ENCODE assay signal across 23 cellular contexts in the genomic region with DNA sequence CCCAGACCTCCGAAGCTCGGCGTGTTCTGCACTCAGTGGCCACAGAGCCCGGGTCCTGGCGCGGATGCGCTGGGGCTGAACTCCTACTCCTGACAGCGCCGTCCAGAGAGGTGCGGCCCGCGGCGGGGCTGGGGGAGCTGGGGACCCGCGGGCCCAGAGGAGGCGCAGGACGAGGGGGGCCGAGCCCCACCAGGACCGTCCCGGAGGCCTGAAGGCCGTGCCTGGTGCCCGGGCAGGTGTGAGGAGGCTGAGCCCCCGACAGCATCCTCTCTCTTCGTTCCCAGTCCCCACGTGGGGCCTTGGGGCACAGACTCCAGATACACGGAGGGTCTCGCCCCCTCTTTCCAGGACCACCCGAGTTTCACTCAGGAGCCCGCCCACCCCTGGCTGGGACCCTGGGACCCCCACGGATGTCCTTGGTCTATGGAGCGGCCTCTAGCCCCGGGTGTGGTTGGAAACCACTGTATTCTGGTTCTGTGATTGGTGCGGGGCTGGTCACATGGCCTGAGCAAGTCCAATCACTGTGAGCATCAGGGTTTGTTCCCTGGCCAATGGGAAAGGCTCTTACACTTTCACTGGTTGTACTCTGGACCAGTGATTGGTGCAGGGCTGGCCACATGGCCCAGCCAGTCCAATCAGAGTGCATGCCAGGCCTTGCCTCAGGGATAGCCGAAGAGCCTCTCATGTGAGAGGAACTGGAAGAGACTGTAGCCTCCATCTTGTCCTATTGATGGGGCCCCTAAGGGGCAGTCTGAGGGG.
DNase-seq lines count a peak whose midpoint lies in the region; ATAC-seq, FAIRE-seq and TF ChIP-seq lines count a peak whose summit lies in the region.
"Had no signal": no experiment of that assay in that cellular context is flagged by ENCODE, and none has a peak within 500 bp of the region (broad histone marks: within the 10 kb centered on the region; RNA-seq: fewer than 3 reads in every experiment).

No MANE protein-coding gene starts in this region.

- H3K4me2 ChIP-seq in GM12878 (ENCODE audit: control insufficient read depth, insufficient read depth): no peak overlapping the region

- TF ChIP-seq CTCF in GM12878 (IDR thresholded peaks at IDR 0.05 in 2 of 3, conservative IDR thresholded peaks at IDR 0.05 in 1 of 3; ENCODE audit: control insufficient read depth in 2 of 3, extremely low read depth in 1 of 3, insufficient read depth in 1 of 3, low read depth in 3 of 3, low read length in 3 of 3): no peak

- 51% methylated on average over 15 of the region's 34 CpGs for WGBS in GM12878 (ENCODE audit: insufficient coverage, insufficient replicate concordance, low lambda C conversion rate, missing lambda C conversion rate)

- no peak overlapping the region for H3K4me3 ChIP-seq in GM12878
- H3K4me3 ChIP-seq: BLaER1 treated with 17β-estradiol and CSF1 and Interleukin-3, amounts not matched to agents 10 nM and 100 nM; MG63; Peyer's patch; SJSA1 had no signal

- peak; percentile 13 for DNase-seq in activated T-cell treated with anti-CD3 and anti-CD28 coated beads, Interleukin-2, amount 50 U/mL, for 24 hours
- no peak for DNase-seq in activated T-cell treated with anti-CD3 and anti-CD28 coated beads, Interleukin-2, amount 50 U/mL, for 1 hour
- DNase-seq in HT1080 (ENCODE audit: low read depth) (peak; percentile 53), GM12878 (ENCODE audit: low read depth, low spot score) (no peak), dermis blood vessel endothelial cell (no peak)
- no peak for DNase-seq in stimulated activated effector memory CD8-positive, alpha-beta T cell treated with anti-CD3 and anti-CD28 coated beads, Interleukin-12 subunit alpha, Interleukin-12 subunit beta, amount 100 ng/mL, for 72 hours (ENCODE audit: low spot score in 2 of 2)
- DNase-seq: Calu3; CD8-positive, alpha-beta T cell; EL; GOT3; Kasumi-1; MG63; NCI-H1092 treated with DMSO at 0.1 percent for 48 hours; NCI-H146; NCI-H2029 treated with DMSO at 0.1 percent for 48 hours; NCI-H2171 treated with DMSO at 0.1 percent for 48 hours; NCI-H446; NCI-H69; Peyer's patch had no signal

- H2AFZ ChIP-seq in GM12878 (ENCODE audit: control insufficient read depth, low read depth, low read length): no peak overlapping the region

- POLR2A ChIA-PET in GM12878 (lab: Charles Lee): no interaction called here

- in situ Hi-C loops in GM12878 (cut with MboI): no loop called here

- H3K4me1 ChIP-seq in GM12878 (ENCODE audit: control insufficient read depth, insufficient read depth, low read length): no peaks in the 10 kb centered on the region
- H3K4me1 ChIP-seq: Peyer's patch, SJSA1 had no signal

- no peaks in the 10 kb centered on the region for H3K27me3 ChIP-seq in GM12878 (replicated peaks in 1 of 2; ENCODE audit: control insufficient read depth in 2 of 2, insufficient read depth in 2 of 2, low read length in 1 of 2)
- H3K27me3 ChIP-seq: BLaER1 treated with 17β-estradiol and CSF1 and Interleukin-3, amounts not matched to agents 10 nM and 100 nM; Peyer's patch; SJSA1 had no signal

- H3K27ac Mint-ChIP-seq in activated T-cell treated with anti-CD3 and anti-CD28 coated beads, Interleukin-2, amount 50 U/mL, for 24 hours: no peak overlapping the region
- no peak overlapping the region for H3K27ac Mint-ChIP-seq in stimulated activated effector memory CD8-positive, alpha-beta T cell treated with anti-CD3 and anti-CD28 coated beads, Interleukin-12 subunit alpha, Interleukin-12 subunit beta, amount 100 ng/mL, for 72 hours
- H3K27ac Mint-ChIP-seq: CD8-positive, alpha-beta T cell had no signal

- no peak for ATAC-seq in GM12878
- ATAC-seq in stimulated activated effector memory CD8-positive, alpha-beta T cell treated with anti-CD3 and anti-CD28 coated beads, Interleukin-12 subunit alpha, Interleukin-12 subunit beta, amount 100 ng/mL, for 72 hours: peak; percentile 14
- no peak for ATAC-seq in activated CD4-positive, CD25-positive, alpha-beta regulatory T cell treated with anti-CD3 and anti-CD28 coated beads, Interleukin-2, amount 50 U/mL, for 24 hours
- ATAC-seq: CD8-positive, alpha-beta T cell had no signal

- H3K4me3 Mint-ChIP-seq in activated T-cell treated with anti-CD3 and anti-CD28 coated beads, Interleukin-2, amount 50 U/mL, for 24 hours: no peak overlapping the region
- H3K4me3 Mint-ChIP-seq in stimulated activated effector memory CD8-positive, alpha-beta T cell treated with anti-CD3 and anti-CD28 coated beads, Interleukin-12 subunit alpha, Interleukin-12 subunit beta, amount 100 ng/mL, for 72 hours: no peak overlapping the region
- H3K4me3 Mint-ChIP-seq: CD8-positive, alpha-beta T cell had no signal

- no peak for TF ChIP-seq RAD21 in GM12878 (IDR thresholded peaks at IDR 0.05; ENCODE audit: insufficient read depth, low read depth, low read length)

- H3K36me3 ChIP-seq in GM12878 (ENCODE audit: control insufficient read depth in 2 of 2, insufficient read depth in 2 of 2, low read length in 1 of 2): no peaks in the 10 kb centered on the region
- H3K36me3 ChIP-seq: BLaER1 treated with 17β-estradiol and CSF1 and Interleukin-3, amounts not matched to agents 10 nM and 100 nM; MG63; Peyer's patch; SJSA1 had no signal

- H3K9ac ChIP-seq in GM12878 (ENCODE audit: control insufficient read depth, insufficient read depth, low read length): no peak overlapping the region
- H3K9ac ChIP-seq: BLaER1 treated with 17β-estradiol and CSF1 and Interleukin-3, amounts not matched to agents 10 nM and 100 nM had no signal

- no peak overlapping the region for H3K27ac ChIP-seq in GM12878 (ENCODE audit: control insufficient read depth, insufficient read depth)
- H3K27ac ChIP-seq: BLaER1 treated with 17β-estradiol and CSF1 and Interleukin-3, amounts not matched to agents 10 nM and 100 nM; Peyer's patch; SJSA1 had no signal

- no peak for FAIRE-seq in GM12878 (lab: Jason Lieb, UNC)
- FAIRE-seq: GM12891 had no signal

- SMC1A ChIA-PET in GM12878 (lab: Charles Lee; ENCODE audit: uncharacterized antibody, unreplicated experiment): no interaction called here

- no peaks in the 10 kb centered on the region for H3K36me3 Mint-ChIP-seq in activated T-cell treated with anti-CD3 and anti-CD28 coated beads, Interleukin-2, amount 50 U/mL, for 24 hours (ENCODE audit: low read depth)
- H3K36me3 Mint-ChIP-seq in stimulated activated effector memory CD8-positive, alpha-beta T cell treated with anti-CD3 and anti-CD28 coated beads, Interleukin-12 subunit alpha, Interleukin-12 subunit beta, amount 100 ng/mL, for 72 hours: no peaks in the 10 kb centered on the region
- H3K36me3 Mint-ChIP-seq: CD8-positive, alpha-beta T cell had no signal

- TF ChIP-seq EP300 in GM12878 (IDR thresholded peaks at IDR 0.05; ENCODE audit: borderline replicate concordance in 1 of 2, control insufficient read depth in 1 of 2, low read depth in 2 of 2, low read length in 2 of 2): no peak

- intact Hi-C loops in GM12878 (cut with micrococcal nuclease; ENCODE audit: unreplicated experiment): no loop called here

- H3K9me3 ChIP-seq in GM12878 (replicated peaks; ENCODE audit: control insufficient read depth, insufficient read depth, low read length): no peaks in the 10 kb centered on the region
- H3K9me3 ChIP-seq: BLaER1 treated with 17β-estradiol and CSF1 and Interleukin-3, amounts not matched to agents 10 nM and 100 nM; MG63; Peyer's patch; SJSA1 had no signal

- peaks cover 10% of the 10 kb centered on the region for H3K27me3 Mint-ChIP-seq in activated T-cell treated with anti-CD3 and anti-CD28 coated beads, Interleukin-2, amount 50 U/mL, for 24 hours

- RAD21 ChIA-PET in GM12878 (lab: Charles Lee; ENCODE audit: unreplicated experiment): no interaction called here

- H3K79me2 ChIP-seq in GM12878 (ENCODE audit: control insufficient read depth, insufficient read depth, low read length): no peaks in the 10 kb centered on the region

- no TSS peak for BruUV-seq in GM12878 (replicated peaks; lab: Mats Ljungman, UMichigan)

- CTCF ChIA-PET in GM12878 (lab: Yijun Ruan, JAX): no interaction called here

- H3K4me1 Mint-ChIP-seq in activated T-cell treated with anti-CD3 and anti-CD28 coated beads, Interleukin-2, amount 50 U/mL, for 24 hours (ENCODE audit: low read depth): no peaks in the 10 kb centered on the region
- peaks cover 5% of the 10 kb centered on the region for H3K4me1 Mint-ChIP-seq in stimulated activated effector memory CD8-positive, alpha-beta T cell treated with anti-CD3 and anti-CD28 coated beads, Interleukin-12 subunit alpha, Interleukin-12 subunit beta, amount 100 ng/mL, for 72 hours

- H3K9me3 Mint-ChIP-seq in activated T-cell treated with anti-CD3 and anti-CD28 coated beads, Interleukin-2, amount 50 U/mL, for 24 hours: no peaks in the 10 kb centered on the region
- H3K9me3 Mint-ChIP-seq in stimulated activated effector memory CD8-positive, alpha-beta T cell treated with anti-CD3 and anti-CD28 coated beads, Interleukin-12 subunit alpha, Interleukin-12 subunit beta, amount 100 ng/mL, for 72 hours: no peaks in the 10 kb centered on the region
- H3K9me3 Mint-ChIP-seq: CD8-positive, alpha-beta T cell had no signal

- no peaks in the 10 kb centered on the region for H4K20me1 ChIP-seq in GM12878 (ENCODE audit: control insufficient read depth, insufficient read depth)
- H4K20me1 ChIP-seq: BLaER1 treated with 17β-estradiol and CSF1 and Interleukin-3, amounts not matched to agents 10 nM and 100 nM had no signal

- TF ChIP-seq POLR2A in GM12878 (IDR thresholded peaks at IDR 0.05; ENCODE audit: low read depth, low read length): no peak

TF ChIP-seq in GM12878, 131 proteins besides CTCF, POLR2A, EP300 and RAD21:
- TF ChIP-seq, protein P1, sequence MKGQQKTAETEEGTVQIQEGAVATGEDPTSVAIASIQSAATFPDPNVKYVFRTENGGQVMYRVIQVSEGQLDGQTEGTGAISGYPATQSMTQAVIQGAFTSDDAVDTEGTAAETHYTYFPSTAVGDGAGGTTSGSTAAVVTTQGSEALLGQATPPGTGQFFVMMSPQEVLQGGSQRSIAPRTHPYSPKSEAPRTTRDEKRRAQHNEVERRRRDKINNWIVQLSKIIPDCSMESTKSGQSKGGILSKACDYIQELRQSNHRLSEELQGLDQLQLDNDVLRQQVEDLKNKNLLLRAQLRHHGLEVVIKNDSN (IDR thresholded peaks at IDR 0.05; ENCODE audit: borderline replicate concordance, extremely low read length, insufficient read depth, low read depth, low read length): peak; percentile 31
- TF ChIP-seq HDAC2 (IDR thresholded peaks at IDR 0.05): no peak

Comparison
In these comparisons a context has a peak if more than half of its experiments do, and no peak if none do; other contexts are left out.
1. DNase-seq: peak in activated T-cell treated with anti-CD3 and anti-CD28 coated beads, Interleukin-2, amount 50 U/mL, for 24 hours (single experiment) and HT1080 (single experiment); none in activated T-cell treated with anti-CD3 and anti-CD28 coated beads, Interleukin-2, amount 50 U/mL, for 1 hour (single experiment), GM12878 (single experiment), stimulated activated effector memory CD8-positive, alpha-beta T cell treated with anti-CD3 and anti-CD28 coated beads, Interleukin-12 subunit alpha, Interleukin-12 subunit beta, amount 100 ng/mL, for 72 hours (0 of 2) and dermis blood vessel endothelial cell (single experiment).